Comparison of ENCODE assay signal across 26 cellular contexts in the genomic region with DNA sequence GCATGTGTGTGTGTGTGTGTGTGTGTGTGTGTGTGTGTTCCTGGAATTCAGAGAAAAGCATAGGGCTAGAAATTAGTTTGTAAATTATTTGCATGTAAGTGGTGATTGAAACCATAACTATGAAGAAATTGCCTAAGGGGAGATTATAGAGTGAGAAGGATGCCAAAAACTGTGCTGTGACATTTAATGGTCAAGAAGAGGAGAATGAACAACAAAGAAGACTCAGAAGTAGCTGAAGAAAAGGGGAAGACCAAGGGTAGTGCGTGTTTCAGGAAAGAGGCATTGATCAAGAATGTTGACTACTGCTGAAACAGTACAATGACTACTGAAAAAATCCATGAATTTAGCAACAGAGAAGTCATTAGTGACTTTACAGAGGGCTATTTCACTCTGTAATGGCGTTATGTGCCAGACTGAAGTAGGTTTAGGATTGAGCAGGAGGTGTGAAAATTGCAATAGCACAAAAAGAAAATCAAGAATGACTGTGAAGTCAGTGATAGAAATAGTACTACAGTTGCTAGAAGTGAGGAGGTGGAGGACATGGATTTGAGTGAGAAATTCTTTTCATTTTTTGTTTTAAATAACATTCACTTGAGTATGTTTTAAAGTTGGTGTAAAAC. TPM values are rescaled to one million over a fixed set of nuclear protein-coding genes. Genes with fewer than 3 reads are reported as not detected.
"Had no signal": no experiment of that assay in that cellular context is flagged by ENCODE, and none has a peak within 500 bp of the region (broad histone marks: within the 10 kb centered on the region; RNA-seq: fewer than 3 reads in every experiment).

No MANE protein-coding gene starts in this region.

- H3K4me3 Mint-ChIP-seq: activated naive CD4-positive, alpha-beta T cell treated with anti-CD3 and anti-CD28 coated beads, Interleukin-2, amount 50 U/mL, for 24 hours; naive thymus-derived CD8-positive, alpha-beta T cell; type B pancreatic cell had no signal

- H3K4me1 Mint-ChIP-seq: activated naive CD4-positive, alpha-beta T cell treated with anti-CD3 and anti-CD28 coated beads, Interleukin-2, amount 50 U/mL, for 24 hours; naive thymus-derived CD8-positive, alpha-beta T cell had no signal

- H3K4me3 ChIP-seq: ascending aorta, lower lobe of right lung, sigmoid colon, thoracic aorta, vagina had no signal

- H3K4me1 ChIP-seq: ascending aorta, foreskin keratinocyte, lower lobe of right lung, sigmoid colon, vagina had no signal

- H3K9me3 Mint-ChIP-seq: type B pancreatic cell had no signal

- H3K9me3 ChIP-seq: lower lobe of right lung, thoracic aorta, vagina had no signal

- H3K36me3 ChIP-seq: ascending aorta, brain microvascular endothelial cell, lower lobe of right lung, sigmoid colon, thoracic aorta, vagina had no signal

- H3K27ac ChIP-seq: ascending aorta, brain microvascular endothelial cell, foreskin keratinocyte, lower lobe of right lung, sigmoid colon, thoracic aorta, vagina, VCaP had no signal

- ATAC-seq: activated CD4-positive, CD25-positive, alpha-beta regulatory T cell treated with anti-CD3 and anti-CD28 coated beads, Interleukin-2, amount 50 U/mL, for 24 hours; foreskin keratinocyte; left lobe of liver; lower lobe of right lung; naive thymus-derived CD8-positive, alpha-beta T cell had no signal

- H3K27me3 ChIP-seq: ascending aorta, sigmoid colon, vagina had no signal

- H3K27ac Mint-ChIP-seq: activated naive CD4-positive, alpha-beta T cell treated with anti-CD3 and anti-CD28 coated beads, Interleukin-2, amount 50 U/mL, for 24 hours; naive thymus-derived CD8-positive, alpha-beta T cell; progenitor cell of endocrine pancreas; type B pancreatic cell had no signal

- DNase-seq: activated CD4-positive, alpha-beta T cell treated with anti-CD3 and anti-CD28 coated beads, Interleukin-2, amount 50 U/mL, for 1 hour; activated gamma-delta T cell treated with Interleukin-2 at 50 U/mL for 16 hours; activated T-cell treated with anti-CD3 and anti-CD28 coated beads, Interleukin-2, amount 50 U/mL, for 1 hour; brain microvascular endothelial cell; central memory CD4-positive, alpha-beta T cell; dermis blood vessel endothelial cell; effector CD8-positive, alpha-beta T cell; foreskin keratinocyte; lower lobe of right lung; mesendoderm; naive thymus-derived CD8-positive, alpha-beta T cell; retina; sigmoid colon; stimulated activated CD4-positive, alpha-beta T cell treated with anti-CD3 and anti-CD28 coated beads, Interleukin-2, amount 100 ng/mL, for 48 hours; stimulated activated CD8-positive, alpha-beta memory T cell treated with anti-CD3 and anti-CD28 coated beads, Interleukin-4, amount 100 ng/mL, for 48 hours; stimulated activated naive CD4-positive, alpha-beta T cell had no signal

- H3K36me3 Mint-ChIP-seq: activated naive CD4-positive, alpha-beta T cell treated with anti-CD3 and anti-CD28 coated beads, Interleukin-2, amount 50 U/mL, for 24 hours; type B pancreatic cell had no signal

RNA-seq across cellular contexts. Expression of a gene that starts 28.9 kb away (rescaled TPM):
- total RNA-seq: progenitor cell of endocrine pancreas had no signal

RNA-seq across cellular contexts. Expression of a gene that starts 49.2 kb away (rescaled TPM):
- total RNA-seq: ascending aorta, dermis blood vessel endothelial cell, foreskin keratinocyte, left lobe of liver, osteocyte, thoracic aorta, vagina had no signal
- polyA plus RNA-seq: foreskin keratinocyte; naive thymus-derived CD8-positive, alpha-beta T cell had no signal
